ENCODE assay signal across 10 cellular contexts in the genomic region with DNA sequence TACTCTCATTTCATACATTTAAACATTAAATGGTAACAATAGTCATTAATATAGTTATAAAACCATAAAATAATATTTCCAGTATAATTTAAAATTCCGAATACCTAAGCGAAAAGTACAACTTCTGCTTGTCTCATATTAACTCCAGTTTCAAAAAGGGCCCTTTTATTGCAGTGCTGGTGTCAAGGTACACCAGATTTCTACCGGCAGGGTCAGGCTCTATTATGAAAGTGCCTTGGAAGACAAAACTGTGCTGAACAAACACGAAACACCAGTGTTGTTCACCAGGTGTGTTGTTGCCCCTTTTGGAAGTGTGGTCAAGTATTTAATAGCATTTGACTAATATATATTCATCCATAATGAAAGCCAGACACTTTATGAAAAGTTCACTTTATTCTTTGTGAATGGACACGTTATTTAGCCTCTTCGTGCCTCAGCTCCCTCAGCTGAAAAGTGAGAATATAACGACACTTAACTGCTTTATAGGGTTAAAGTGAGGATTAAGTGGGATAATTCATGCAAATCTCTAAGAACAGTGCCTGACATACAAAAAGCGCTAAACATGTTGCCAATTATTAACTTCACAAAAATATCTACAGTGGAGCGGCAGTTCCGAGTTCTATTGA. TPM values are rescaled to one million over a fixed set of nuclear protein-coding genes. Genes with fewer than 3 reads are reported as not detected.
DNase-seq lines count a peak whose midpoint lies in the region; ATAC-seq and TF ChIP-seq lines count a peak whose summit lies in the region.
"Had no signal": no experiment of that assay in that cellular context is flagged by ENCODE, and none has a peak within 500 bp of the region (broad histone marks: within the 10 kb centered on the region; RNA-seq: fewer than 3 reads in every experiment).

No MANE protein-coding gene starts in this region.

- H3K4me3 Mint-ChIP-seq in brain: peak overlapping the region; percentile 79 to 85 (median 79)
- H3K4me3 Mint-ChIP-seq in natural killer cell: peak overlapping the region; percentile 87

- intact Hi-C loops in natural killer cell (cut with micrococcal nuclease): no loop called here

- ATAC-seq in natural killer cell (no peak), HG02763 (IDR thresholded peaks at IDR 0.05; ENCODE audit: unreplicated experiment) (no peak), GM18520 (IDR thresholded peaks at IDR 0.05; ENCODE audit: unreplicated experiment) (no peak)

- DNase-seq in NCI-H510A treated with DMSO at 0.1 percent for 48 hours (lab: John Stamatoyannopoulos, UW): peak; percentile 42
- DNase-seq in NCI-H510A (lab: John Stamatoyannopoulos, UW): no peak
- DNase-seq in HuH-7 (ENCODE audit: low spot score): peak; percentile 48
- no peak for DNase-seq in natural killer cell
- no peak for DNase-seq in NK-92 treated with Interleukin-12 subunit alpha and Interleukin-12 subunit beta, amount 100 ng/mL, for 24 hours (lab: John Stamatoyannopoulos, UW)
- DNase-seq: left ventricle myocardium superior, occipital lobe had no signal

- H3K9me3 Mint-ChIP-seq in brain (peaks cover 29 to 42% (median 40%) of the 10 kb centered on the region in 5 experiments), natural killer cell (peaks cover 2 to 20% of the 10 kb centered on the region in 2 donors)

- H3K27me3 Mint-ChIP-seq in brain (peaks cover 78% of the 10 kb centered on the region), natural killer cell (ENCODE audit: low read depth in 2 of 2) (peaks cover 43 to 59% of the 10 kb centered on the region in 2 donors)

- no peak for TF ChIP-seq CTCF in brain (conservative IDR thresholded peaks at IDR 0.05)
- TF ChIP-seq CTCF in natural killer cell (IDR thresholded peaks at IDR 0.05): no peak

- H3K36me3 Mint-ChIP-seq in brain (peaks cover 12% of the 10 kb centered on the region), natural killer cell (peaks cover 27% of the 10 kb centered on the region)

- H3K27ac Mint-ChIP-seq in brain: peak overlapping the region in 2 of 5 experiments; percentile 42 to 68
- H3K27ac Mint-ChIP-seq in natural killer cell: peak overlapping the region in 1 of 2 donors; percentile 40

- H3K4me1 Mint-ChIP-seq in brain: peaks cover 26% of the 10 kb centered on the region
- H3K4me1 Mint-ChIP-seq in natural killer cell: peaks cover 15 to 24% of the 10 kb centered on the region in 2 donors

RNA-seq across cellular contexts. Expression of a gene that starts 20.3 kb away (rescaled TPM):
- 79.2 TPM for polyA plus RNA-seq in brain (ENCODE audit: insufficient read depth, low read depth, low replicate concordance)
- 10 to 100 TPM; 51.9 to 73.9 (median 59.7) TPM for total RNA-seq in natural killer cell

RNA-seq across cellular contexts. Expression of a gene that starts 45.0 kb away (rescaled TPM):
- polyA plus RNA-seq in brain (ENCODE audit: insufficient read depth, low read depth, low replicate concordance): 12.0 TPM
- total RNA-seq in natural killer cell: 1 to 10 TPM; 2.8 to 5.8 (median 4.7) TPM

Comparison
In these comparisons a context has a peak if more than half of its experiments do, and no peak if none do; other contexts are left out.
1. DNase-seq: peak in NCI-H510A treated with DMSO at 0.1 percent for 48 hours (single experiment) and HuH-7 (single experiment); none in NCI-H510A (single experiment), natural killer cell (single experiment) and NK-92 treated with Interleukin-12 subunit alpha and Interleukin-12 subunit beta, amount 100 ng/mL, for 24 hours (single experiment).